ENCODE assay signal across 10 cellular contexts in the genomic region with DNA sequence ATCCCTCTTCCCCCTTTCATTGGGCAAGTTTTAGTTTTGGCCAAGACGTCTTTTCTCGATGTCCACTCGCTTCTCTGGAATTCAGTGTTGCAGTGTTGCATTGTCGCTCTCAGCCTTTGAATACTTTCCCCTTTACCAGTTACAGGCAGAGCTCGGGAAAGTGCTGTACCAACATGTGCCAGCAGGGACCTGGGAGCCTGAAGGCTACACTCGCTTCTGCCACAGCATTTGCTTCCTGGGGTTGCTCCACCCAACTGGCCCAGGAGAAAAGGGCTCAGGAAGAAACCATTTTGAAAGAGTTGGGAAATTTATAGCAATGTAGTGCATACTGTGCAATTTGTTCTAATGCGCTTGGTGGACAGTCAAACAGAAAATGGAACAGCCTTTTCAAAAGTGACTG.
DNase-seq lines count a peak whose midpoint lies in the region; ATAC-seq and TF ChIP-seq lines count a peak whose summit lies in the region.
"Had no signal": no experiment of that assay in that cellular context is flagged by ENCODE, and none has a peak within 500 bp of the region (broad histone marks: within the 10 kb centered on the region; RNA-seq: fewer than 3 reads in every experiment).

No MANE protein-coding gene starts in this region.

- H3K36me3 Mint-ChIP-seq in stimulated activated effector memory CD8-positive, alpha-beta T cell treated with anti-CD3 and anti-CD28 coated beads, Interleukin-12 subunit alpha, Interleukin-12 subunit beta, amount 100 ng/mL, for 72 hours: no peaks in the 10 kb centered on the region

- no peak overlapping the region for H3K27ac Mint-ChIP-seq in stimulated activated effector memory CD8-positive, alpha-beta T cell treated with anti-CD3 and anti-CD28 coated beads, Interleukin-12 subunit alpha, Interleukin-12 subunit beta, amount 100 ng/mL, for 72 hours

- H3K36me3 ChIP-seq in HAP-1 (replicated peaks) (no peaks in the 10 kb centered on the region), PC-9 (ENCODE audit: low read depth) (no peaks in the 10 kb centered on the region), iPS DF 6.9 (ENCODE audit: control insufficient read depth, insufficient read depth, low read length) (no peaks in the 10 kb centered on the region)

- no peaks in the 10 kb centered on the region for H4K20me1 ChIP-seq in PC-9 (ENCODE audit: insufficient read depth)

- no peak overlapping the region for H2AFZ ChIP-seq in PC-9
- H2AFZ ChIP-seq: parathyroid adenoma had no signal

- H3K4me3 Mint-ChIP-seq in stimulated activated effector memory CD8-positive, alpha-beta T cell treated with anti-CD3 and anti-CD28 coated beads, Interleukin-12 subunit alpha, Interleukin-12 subunit beta, amount 100 ng/mL, for 72 hours: no peak overlapping the region

- H3K4me1 Mint-ChIP-seq in stimulated activated effector memory CD8-positive, alpha-beta T cell treated with anti-CD3 and anti-CD28 coated beads, Interleukin-12 subunit alpha, Interleukin-12 subunit beta, amount 100 ng/mL, for 72 hours: no peaks in the 10 kb centered on the region

- no peaks in the 10 kb centered on the region for H3K9me3 Mint-ChIP-seq in stimulated activated effector memory CD8-positive, alpha-beta T cell treated with anti-CD3 and anti-CD28 coated beads, Interleukin-12 subunit alpha, Interleukin-12 subunit beta, amount 100 ng/mL, for 72 hours

- CTCF ChIA-PET in PC-9 (lab: Charles Lee): no interaction called here

- no TSS peak for BruUV-seq in PC-9 (replicated peaks; lab: Mats Ljungman, UMichigan)

- no peaks in the 10 kb centered on the region for H3K27me3 ChIP-seq in HAP-1 (ENCODE audit: low read depth)
- H3K27me3 ChIP-seq in PC-9 (ENCODE audit: insufficient read depth, low read depth): peaks cover 46% of the 10 kb centered on the region
- no peaks in the 10 kb centered on the region for H3K27me3 ChIP-seq in iPS DF 6.9 (ENCODE audit: control insufficient read depth, insufficient read depth, low read length)

- no peaks in the 10 kb centered on the region for H3K9me2 ChIP-seq in PC-9 (ENCODE audit: insufficient read depth)

- in situ Hi-C loops in HAP-1 (cut with MboI; ENCODE audit: low sequenced_read_pairs): no loop called here

- peak; percentile 41 for TF ChIP-seq CTCF in PC-9 (conservative IDR thresholded peaks at IDR 0.05)

- no peak overlapping the region for H3K4me2 ChIP-seq in PC-9

- H3K4me3 ChIP-seq in HAP-1 (no peak overlapping the region), PC-9 (no peak overlapping the region), iPS DF 6.9 (ENCODE audit: low read length) (no peak overlapping the region)

- no peaks in the 10 kb centered on the region for H3K79me2 ChIP-seq in PC-9 (ENCODE audit: low read depth)
- H3K79me2 ChIP-seq: parathyroid adenoma had no signal

- no CpG with 5 or more reads among the region's 7 CpGs for WGBS in iPS DF 6.9 (ENCODE audit: insufficient coverage, insufficient read length)

- ATAC-seq in stimulated activated effector memory CD8-positive, alpha-beta T cell treated with anti-CD3 and anti-CD28 coated beads, Interleukin-12 subunit alpha, Interleukin-12 subunit beta, amount 100 ng/mL, for 72 hours: no peak
- no peak for ATAC-seq in GM18907 (IDR thresholded peaks at IDR 0.05; ENCODE audit: unreplicated experiment)

- POLR2A ChIA-PET in PC-9 (lab: Charles Lee; ENCODE audit: unreplicated experiment): no interaction called here

- intact Hi-C loops in PC-9 (cut with micrococcal nuclease; ENCODE audit: unreplicated experiment): no loop called here

- H3K4me1 ChIP-seq in HAP-1 (no peaks in the 10 kb centered on the region), PC-9 (replicated peaks; ENCODE audit: insufficient read depth) (no peaks in the 10 kb centered on the region), iPS DF 6.9 (ENCODE audit: control insufficient read depth, insufficient read depth, low read length) (no peaks in the 10 kb centered on the region)
- H3K4me1 ChIP-seq: parathyroid adenoma had no signal

- DNase-seq in D341Med (ENCODE audit: low spot score): peak; percentile 53
- peak; percentile 18 to 47 for DNase-seq in HAP-1 (ENCODE audit: low spot score in 2 of 2)
- peak in 1 of 2 experiments; percentile 36 for DNase-seq in PC-9
- peak; percentile 71 for DNase-seq in iPS DF 6.9 (ENCODE audit: low read depth, low spot score)
- DNase-seq in stimulated activated effector memory CD8-positive, alpha-beta T cell treated with anti-CD3 and anti-CD28 coated beads, Interleukin-12 subunit alpha, Interleukin-12 subunit beta, amount 100 ng/mL, for 72 hours (ENCODE audit: low spot score in 2 of 2): no peak
- no peak for DNase-seq in activated CD8-positive, alpha-beta memory T cell treated with anti-CD3 and anti-CD28 coated beads, Interleukin-2, amount 50 U/mL, for 4 hours
- DNase-seq: amniotic stem cell, kidney had no signal

- no peak overlapping the region for H3K27ac ChIP-seq in PC-9
- no peak overlapping the region for H3K27ac ChIP-seq in iPS DF 6.9 (ENCODE audit: low read length)
- H3K27ac ChIP-seq: parathyroid adenoma had no signal

- H3K9me3 ChIP-seq in HAP-1 (no peaks in the 10 kb centered on the region), PC-9 (ENCODE audit: insufficient read depth, low read depth) (no peaks in the 10 kb centered on the region), iPS DF 6.9 (ENCODE audit: control insufficient read depth, insufficient read depth, low read length) (no peaks in the 10 kb centered on the region)

- no peaks in the 10 kb centered on the region for H3F3A ChIP-seq in PC-9 (ENCODE audit: insufficient read depth, low read depth)

Comparison
In these comparisons a context has a peak if more than half of its experiments do, and no peak if none do; other contexts are left out.
1. DNase-seq: peak in D341Med (single experiment), HAP-1 (2 of 2) and iPS DF 6.9 (single experiment); none in stimulated activated effector memory CD8-positive, alpha-beta T cell treated with anti-CD3 and anti-CD28 coated beads, Interleukin-12 subunit alpha, Interleukin-12 subunit beta, amount 100 ng/mL, for 72 hours (0 of 2) and activated CD8-positive, alpha-beta memory T cell treated with anti-CD3 and anti-CD28 coated beads, Interleukin-2, amount 50 U/mL, for 4 hours (single experiment).